ENCODE assay signal across 27 cellular contexts in genomic region chr4:38139187-38139586, GRCh38.
"Had no signal": no experiment of that assay in that cellular context is flagged by ENCODE, and none has a peak within 500 bp of the region (broad histone marks: within the 10 kb centered on the region; RNA-seq: fewer than 3 reads in every experiment).

No MANE protein-coding gene starts in this region.

- H3K4me1 Mint-ChIP-seq: endodermal cell; stimulated activated memory B cell treated with anti-CD40 and anti-IgM and Interleukin-4, amounts not matched to agents 10 μg/mL and 1 μg/mL and 100 μg/mL, for 72 hours had no signal

- H3K27me3 Mint-ChIP-seq: stimulated activated memory B cell treated with anti-CD40 and anti-IgM and Interleukin-4, amounts not matched to agents 10 μg/mL and 1 μg/mL and 100 μg/mL, for 72 hours had no signal

- H3K27ac Mint-ChIP-seq: endodermal cell; nephron; stimulated activated memory B cell treated with anti-CD40 and anti-IgM and Interleukin-4, amounts not matched to agents 10 μg/mL and 1 μg/mL and 100 μg/mL, for 72 hours had no signal

- H3K27ac ChIP-seq: epithelial cell of prostate, gastrocnemius medialis, left ventricle myocardium inferior, lower lobe of right lung, psoas muscle, skin epidermis, spleen, testis, tibial artery, upper lobe of left lung, uterus had no signal

- ATAC-seq: esophagus mucosa; gastrocnemius medialis; left colon; lower lobe of right lung; psoas muscle; right cardiac atrium; stimulated activated memory B cell treated with anti-CD40 and anti-IgM and Interleukin-4, amounts not matched to agents 10 μg/mL and 1 μg/mL and 100 μg/mL, for 72 hours had no signal

- H3K4me3 Mint-ChIP-seq: endodermal cell; nephron; stimulated activated memory B cell treated with anti-CD40 and anti-IgM and Interleukin-4, amounts not matched to agents 10 μg/mL and 1 μg/mL and 100 μg/mL, for 72 hours had no signal

- DNase-seq: cerebellar nuclear complex; cortex of kidney; endodermal cell; foreskin fibroblast; gastrocnemius medialis; head of caudate nucleus; kidney glomerular epithelial cell; left colon; left ventricle myocardium inferior; lower lobe of right lung; nucleus accumbens; psoas muscle; right cardiac atrium; spleen; stimulated activated CD4-positive, alpha-beta T cell treated with anti-CD3 and anti-CD28 coated beads, Interleukin-4, amount 100 ng/mL, for 4 hours; stimulated activated naive CD8-positive, alpha-beta T cell treated with anti-CD3 and anti-CD28 coated beads, Interleukin-15, Interleukin-2, amounts not matched to agents 100 U/mL and 50 U/mL, for 24 hours; substantia nigra; testis; tibial artery; upper lobe of left lung; uterus had no signal

- H3K4me1 ChIP-seq: gastrocnemius medialis, lower lobe of right lung, psoas muscle, spleen, testis, tibial artery, upper lobe of left lung had no signal

- FAIRE-seq: islet of Langerhans had no signal

- H3K9me3 ChIP-seq: gastrocnemius medialis, left ventricle myocardium inferior, lower lobe of right lung, psoas muscle, spleen, testis, tibial artery, upper lobe of left lung, uterus had no signal

- H3K9me3 Mint-ChIP-seq: endodermal cell; nephron; stimulated activated memory B cell treated with anti-CD40 and anti-IgM and Interleukin-4, amounts not matched to agents 10 μg/mL and 1 μg/mL and 100 μg/mL, for 72 hours had no signal

- H3K27me3 ChIP-seq: gastrocnemius medialis, spleen, testis, tibial artery, upper lobe of left lung, uterus had no signal

- H3K36me3 ChIP-seq: uterus had no signal

- H3K4me3 ChIP-seq: gastrocnemius medialis, left ventricle myocardium inferior, lower lobe of right lung, psoas muscle, skin epidermis, spleen, testis, tibial artery, upper lobe of left lung, uterus had no signal
